In the genomic region with DNA sequence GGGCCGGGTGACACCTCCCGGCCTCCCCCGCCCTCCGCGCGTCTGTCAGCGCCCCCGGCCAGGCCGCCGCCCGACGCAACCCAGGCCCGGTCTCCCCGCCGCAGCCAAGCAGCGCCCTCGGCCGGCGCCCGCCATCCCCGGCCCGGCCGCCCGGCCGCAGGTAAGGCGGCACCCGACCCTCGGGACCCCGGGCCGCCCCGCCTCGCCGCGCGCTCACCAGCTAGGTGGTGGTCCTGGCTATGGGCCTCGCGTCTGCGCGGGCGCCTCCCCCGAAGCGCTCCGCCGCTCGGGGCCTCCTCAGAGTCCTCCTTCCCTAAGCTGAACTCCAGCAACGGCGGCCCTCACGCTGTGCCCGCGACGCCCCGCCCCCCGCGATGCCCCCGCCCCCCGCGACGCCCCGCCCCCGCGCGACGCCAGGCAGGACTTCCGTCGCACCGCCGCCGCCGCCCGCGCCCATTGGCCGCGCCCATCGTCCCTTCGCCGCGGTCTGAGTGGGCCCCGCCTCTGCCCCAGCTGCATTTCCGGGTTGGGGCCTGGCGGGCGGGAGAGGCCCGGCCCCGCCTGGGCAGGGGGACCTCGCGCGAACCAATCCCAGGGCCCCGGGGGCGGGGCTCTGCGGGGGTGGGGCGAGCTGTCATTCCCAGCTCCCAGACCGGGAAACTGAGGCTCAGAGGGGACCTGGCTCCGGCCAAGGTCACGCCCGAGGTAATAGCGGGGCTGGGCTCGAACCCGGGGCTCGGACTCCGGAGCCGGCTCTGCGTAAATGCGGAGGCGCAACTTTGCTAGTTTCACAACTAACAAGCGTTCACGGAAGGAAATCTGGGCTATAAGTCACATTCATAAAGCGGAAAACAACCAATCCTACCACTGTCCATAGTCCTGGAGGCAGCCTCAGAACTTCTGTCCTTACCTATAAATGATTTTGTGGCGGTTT, we compare ENCODE assay signal across 8 cellular contexts. TPM values are rescaled to one million over a fixed set of nuclear protein-coding genes. Genes with fewer than 3 reads are reported as not detected.
DNase-seq lines count a peak whose midpoint lies in the region; ATAC-seq and TF ChIP-seq lines count a peak whose summit lies in the region.

No MANE protein-coding gene starts in this region.

- peaks cover 6% of the 10 kb centered on the region for H3K4me1 Mint-ChIP-seq in WTC11

- H3K27me3 Mint-ChIP-seq in WTC11 (ENCODE audit: low read depth): no peaks in the 10 kb centered on the region

- POLR2A ChIA-PET in WTC11 (lab: Charles Lee): interaction anchor here (0.6 to 0.9 kb wide), 2 partner anchors 9 to 99 kb away, joined by 4 to 5 read pairs; a partner anchor contains a TSS

- DNase-seq in AG08395 (ENCODE audit: low spot score) (peak; percentile 96), NCI-H2227 treated with DMSO at 0.1 percent for 48 hours (lab: John Stamatoyannopoulos, UW) (peak; percentile 98), WTC11 (ENCODE audit: low spot score) (peak; percentile 96), cardiac fibroblast (ENCODE audit: low read depth in 2 of 2) (peak; percentile 93 to 97), iris pigment epithelial cell (ENCODE audit: low read depth) (peak; percentile 94)
- peak; percentile 88 to 90 for DNase-seq in stimulated activated CD4-positive, alpha-beta T cell treated with anti-CD3 and anti-CD28 coated beads, Interleukin-12 subunit alpha, Interleukin-12 subunit beta, amount 100 ng/mL, for 24 hours (ENCODE audit: low read depth in 2 of 2)

- ATAC-seq in GM19023 (IDR thresholded peaks at IDR 0.05; ENCODE audit: unreplicated experiment): peak; percentile 93
- ATAC-seq in HG03175 (IDR thresholded peaks at IDR 0.05; ENCODE audit: unreplicated experiment): peak; percentile 90
- peak; percentile 98 for ATAC-seq in WTC11

- CTCF ChIA-PET in WTC11 (lab: Charles Lee): interaction anchor here (0.8 to 2.2 kb wide), 5 partner anchors 9 to 254 kb away, joined by 3 to 12 read pairs (median 3); a partner anchor contains a TSS

- H3K4me3 ChIP-seq in cardiac fibroblast (replicated peaks in 1 of 2; ENCODE audit: low read depth in 2 of 2, low read length in 2 of 2): peak overlapping the region; percentile 67 to 69

- no peaks in the 10 kb centered on the region for H3K36me3 Mint-ChIP-seq in WTC11

- H3K27ac Mint-ChIP-seq in WTC11: no peak overlapping the region; the same call in 1 of the 2 replicates

- H3K4me3 Mint-ChIP-seq in WTC11: peak overlapping the region; percentile 65

- TF ChIP-seq CTCF in WTC11 (IDR thresholded peaks at IDR 0.05) (no peak), cardiac fibroblast (IDR thresholded peaks at IDR 0.05; ENCODE audit: low read depth, low read length) (no peak)

- H3K9me3 Mint-ChIP-seq in WTC11: no peaks in the 10 kb centered on the region

TF ChIP-seq in WTC11, 78 proteins besides CTCF, POLR2A, EP300 and RAD21:
- TF ChIP-seq, protein P1, sequence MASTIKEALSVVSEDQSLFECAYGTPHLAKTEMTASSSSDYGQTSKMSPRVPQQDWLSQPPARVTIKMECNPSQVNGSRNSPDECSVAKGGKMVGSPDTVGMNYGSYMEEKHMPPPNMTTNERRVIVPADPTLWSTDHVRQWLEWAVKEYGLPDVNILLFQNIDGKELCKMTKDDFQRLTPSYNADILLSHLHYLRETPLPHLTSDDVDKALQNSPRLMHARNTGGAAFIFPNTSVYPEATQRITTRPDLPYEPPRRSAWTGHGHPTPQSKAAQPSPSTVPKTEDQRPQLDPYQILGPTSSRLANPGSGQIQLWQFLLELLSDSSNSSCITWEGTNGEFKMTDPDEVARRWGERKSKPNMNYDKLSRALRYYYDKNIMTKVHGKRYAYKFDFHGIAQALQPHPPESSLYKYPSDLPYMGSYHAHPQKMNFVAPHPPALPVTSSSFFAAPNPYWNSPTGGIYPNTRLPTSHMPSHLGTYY (CRISPR knock-in tag; IDR thresholded peaks at IDR 0.05): no peak
- TF ChIP-seq NFE2L1 (CRISPR knock-in tag; IDR thresholded peaks at IDR 0.05): no peak
- TF ChIP-seq, protein P2, sequence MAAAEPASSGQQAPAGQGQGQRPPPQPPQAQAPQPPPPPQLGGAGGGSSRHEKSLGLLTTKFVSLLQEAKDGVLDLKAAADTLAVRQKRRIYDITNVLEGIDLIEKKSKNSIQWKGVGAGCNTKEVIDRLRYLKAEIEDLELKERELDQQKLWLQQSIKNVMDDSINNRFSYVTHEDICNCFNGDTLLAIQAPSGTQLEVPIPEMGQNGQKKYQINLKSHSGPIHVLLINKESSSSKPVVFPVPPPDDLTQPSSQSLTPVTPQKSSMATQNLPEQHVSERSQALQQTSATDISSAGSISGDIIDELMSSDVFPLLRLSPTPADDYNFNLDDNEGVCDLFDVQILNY (CRISPR knock-in tag; IDR thresholded peaks at IDR 0.05): peak; percentile 62; the same call in 1 of the 2 replicates
- TF ChIP-seq NFYB (CRISPR knock-in tag; conservative IDR thresholded peaks at IDR 0.05; ENCODE audit: low read depth): peak; percentile 69
- TF ChIP-seq TEAD1 (CRISPR knock-in tag; IDR thresholded peaks at IDR 0.05): no peak
- no peak for TF ChIP-seq CREB1 (CRISPR knock-in tag; IDR thresholded peaks at IDR 0.05)
- no peak for TF ChIP-seq PRRX2 (CRISPR knock-in tag; IDR thresholded peaks at IDR 0.05)
- 0 out of 2 replicates have a peak, but pooled peaks have one; percentile 36 for TF ChIP-seq FOXP1 (CRISPR knock-in tag; IDR thresholded peaks at IDR 0.05; ENCODE audit: borderline replicate concordance)
- peak; percentile 88 for TF ChIP-seq SP1 (CRISPR knock-in tag; conservative IDR thresholded peaks at IDR 0.05)
- TF ChIP-seq, protein P3, sequence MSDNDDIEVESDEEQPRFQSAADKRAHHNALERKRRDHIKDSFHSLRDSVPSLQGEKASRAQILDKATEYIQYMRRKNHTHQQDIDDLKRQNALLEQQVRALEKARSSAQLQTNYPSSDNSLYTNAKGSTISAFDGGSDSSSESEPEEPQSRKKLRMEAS (CRISPR knock-in tag; IDR thresholded peaks at IDR 0.05): no peak
- TF ChIP-seq ESRRA (CRISPR knock-in tag; IDR thresholded peaks at IDR 0.05; ENCODE audit: borderline replicate concordance): peak; percentile 53; the same call in 1 of the 2 replicates

RNA-seq across cellular contexts. Expression of a gene that starts 9.0 kb away (rescaled TPM):
- 24.8 to 27.8 TPM (median 27.2 TPM) in 3 replicates for total RNA-seq in WTC11 (2021)

RNA-seq across cellular contexts. Expression of a gene that starts 46.7 kb away (rescaled TPM):
- total RNA-seq in WTC11 (2021): 5.1 to 5.4 TPM (median 5.1 TPM) in 3 replicates

Comparison
In these comparisons a context has a peak if more than half of its experiments do, and no peak if none do; other contexts are left out.
1. Peak in every context shown above with its lines: DNase-seq, ATAC-seq and H3K4me3 ChIP-seq.